17 cellular contexts compared by ENCODE assay signal in the genomic region with DNA sequence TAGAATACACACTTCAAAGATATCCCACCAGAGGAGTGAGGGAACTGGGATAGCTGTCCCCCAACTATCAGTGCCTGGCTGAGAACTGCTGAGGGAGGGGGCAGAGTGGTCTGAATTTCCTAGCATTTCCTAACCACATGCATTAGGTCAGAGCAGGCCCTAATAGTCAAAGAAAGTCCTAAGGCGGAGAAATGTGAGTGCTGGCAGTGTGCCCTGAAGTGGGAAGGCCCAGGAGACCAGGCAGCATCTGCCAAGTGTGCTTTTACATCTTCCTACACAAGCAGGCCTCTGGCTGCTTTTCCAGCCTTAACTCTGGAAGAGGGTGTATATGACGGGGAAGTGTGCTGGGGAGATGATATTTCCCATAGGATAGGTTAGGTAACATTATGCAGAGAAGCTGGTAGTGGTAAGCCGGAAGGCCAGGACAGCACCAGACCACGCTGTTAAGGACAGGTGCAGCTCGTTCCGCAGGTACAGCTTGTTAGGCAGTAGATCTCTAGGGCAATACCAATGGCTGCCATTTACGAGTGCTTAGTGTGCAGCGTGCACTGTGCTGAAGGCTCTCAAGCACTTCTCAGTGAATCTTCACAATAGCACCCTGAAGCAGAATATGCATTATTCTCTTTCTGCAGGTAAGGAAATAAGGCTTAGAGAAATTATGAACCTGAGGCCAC. TPM values are rescaled to one million over a fixed set of nuclear protein-coding genes. Genes with fewer than 3 reads are reported as not detected.
DNase-seq lines count a peak whose midpoint lies in the region; FAIRE-seq and TF ChIP-seq lines count a peak whose summit lies in the region.
"Had no signal": no experiment of that assay in that cellular context is flagged by ENCODE, and none has a peak within 500 bp of the region (broad histone marks: within the 10 kb centered on the region; RNA-seq: fewer than 3 reads in every experiment).

No MANE protein-coding gene starts in this region.

- H3K27ac ChIP-seq in left ventricle myocardium inferior (replicated peaks) (no peak overlapping the region), VCaP (peak overlapping the region; percentile 56)
- H3K27ac ChIP-seq: neutrophil had no signal

- DNase-seq in left ventricle myocardium inferior (peak; percentile 29), cardiac septum (ENCODE audit: low spot score) (no peak), left kidney (ENCODE audit: low read depth, low spot score) (peak; percentile 38), urothelium cell line (ENCODE audit: low spot score) (no peak), UCSD-AML1 (lab: John Stamatoyannopoulos, UW; ENCODE audit: unreplicated experiment) (no peak)
- DNase-seq in stimulated activated CD4-positive, alpha-beta T cell treated with anti-CD3 and anti-CD28 coated beads, Interleukin-1b, Interleukin-23, amount 100 ng/mL, for 48 hours, result no peak
- no peak for DNase-seq in activated CD4-positive, CD25-positive, alpha-beta regulatory T cell treated with anti-CD3 and anti-CD28 coated beads, Interleukin-2, amount 50 U/mL, for 72 hours
- DNase-seq: activated CD4-positive, alpha-beta T cell treated with anti-CD3 and anti-CD28 coated beads, Interleukin-2, amount 50 U/mL, for 4 hours; activated T-cell treated with anti-CD3 and anti-CD28 coated beads, Interleukin-2, amount 50 U/mL, for 48 hours; amniotic stem cell; cortex of kidney; NCI-H526; SHP77 treated with DMSO at 0.1 percent for 48 hours; stimulated activated naive CD8-positive, alpha-beta T cell treated with anti-CD3 and anti-CD28 coated beads, Interleukin-15, amount 100 ng/mL, for 72 hours had no signal

- TF ChIP-seq CTCF in left ventricle myocardium inferior (IDR thresholded peaks at IDR 0.05; ENCODE audit: borderline replicate concordance) (no peak), VCaP (conservative IDR thresholded peaks at IDR 0.05) (no peak)

- H3K27me3 ChIP-seq in left ventricle myocardium inferior (ENCODE audit: low read depth), result no peaks in the 10 kb centered on the region
- H3K27me3 ChIP-seq: neutrophil had no signal

- H3K9me3 ChIP-seq in left ventricle myocardium inferior (replicated peaks), result no peaks in the 10 kb centered on the region
- H3K9me3 ChIP-seq: neutrophil had no signal

- no peak overlapping the region for H3K4me3 ChIP-seq in left ventricle myocardium inferior

- FAIRE-seq in urothelium cell line (lab: Jason Lieb, UNC), result peak; percentile 20
- FAIRE-seq: HepG2 had no signal

- H3K4me1 ChIP-seq in left ventricle myocardium inferior, result no peaks in the 10 kb centered on the region

- H3K36me3 ChIP-seq in left ventricle myocardium inferior, result no peaks in the 10 kb centered on the region
- H3K36me3 ChIP-seq: neutrophil had no signal

- intact Hi-C loops in left ventricle myocardium inferior (cut with micrococcal nuclease), result no loop called here
- intact Hi-C loops in cardiac septum (cut with DNase I), result no loop called here

RNA-seq across cellular contexts. Expression of a gene that starts 9.1 kb away (rescaled TPM):
- total RNA-seq in left ventricle myocardium inferior (not detected), cardiac septum (not detected)

Comparison
In these comparisons a context has a peak if more than half of its experiments do, and no peak if none do; other contexts are left out.
1. DNase-seq: peak in left ventricle myocardium inferior (single experiment) and left kidney (single experiment); none in cardiac septum (single experiment), urothelium cell line (single experiment), UCSD-AML1 (single experiment), stimulated activated CD4-positive, alpha-beta T cell treated with anti-CD3 and anti-CD28 coated beads, Interleukin-1b, Interleukin-23, amount 100 ng/mL, for 48 hours (single experiment) and activated CD4-positive, CD25-positive, alpha-beta regulatory T cell treated with anti-CD3 and anti-CD28 coated beads, Interleukin-2, amount 50 U/mL, for 72 hours (single experiment).